In the genomic region with DNA sequence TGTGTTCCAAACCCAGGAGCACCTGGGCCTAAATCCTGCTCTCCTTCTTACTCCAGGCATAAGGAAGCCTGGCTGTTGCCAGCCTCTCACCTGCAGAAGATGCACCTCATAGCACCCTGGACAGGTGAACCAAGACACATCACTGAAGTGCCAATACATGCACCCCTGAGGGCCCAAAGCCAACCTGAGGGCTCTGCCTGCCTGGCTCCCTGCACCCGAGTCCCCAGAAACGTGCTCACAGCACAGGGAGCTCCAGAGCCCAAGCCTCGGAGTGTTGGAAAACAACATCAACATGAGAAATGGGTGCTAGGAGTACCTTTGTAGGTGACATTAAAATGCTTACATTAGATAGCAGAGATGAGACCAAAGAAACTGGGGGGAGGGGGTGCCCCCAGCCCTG, we compare ENCODE assay signal across 17 cellular contexts.
DNase-seq lines count a peak whose midpoint lies in the region; ATAC-seq, FAIRE-seq and TF ChIP-seq lines count a peak whose summit lies in the region.
"Had no signal": no experiment of that assay in that cellular context is flagged by ENCODE, and none has a peak within 500 bp of the region (broad histone marks: within the 10 kb centered on the region; RNA-seq: fewer than 3 reads in every experiment).

No MANE protein-coding gene starts in this region.

- TF ChIP-seq CTCF in HepG2 (CRISPR knock-in tag; IDR thresholded peaks at IDR 0.05) (no peak), right lobe of liver (IDR thresholded peaks at IDR 0.05) (no peak), stomach (IDR thresholded peaks at IDR 0.05) (no peak), Caco-2 (IDR thresholded peaks at IDR 0.05; ENCODE audit: insufficient read depth in 1 of 2, low read depth in 1 of 2, low read length in 1 of 2, severe bottlenecking in 1 of 2, unreplicated experiment in 1 of 2) (no peak)

- no peaks in the 10 kb centered on the region for H4K20me1 ChIP-seq in HepG2 (ENCODE audit: insufficient read depth, low read length)
- H4K20me1 ChIP-seq: BLaER1 had no signal

- H3K4me2 ChIP-seq in HepG2 (ENCODE audit: low read depth, low read length) = no peak overlapping the region
- H3K4me2 ChIP-seq: BLaER1 had no signal

- H3K9ac ChIP-seq in HepG2 (ENCODE audit: insufficient read depth, low read depth, low read length) = no peak overlapping the region
- H3K9ac ChIP-seq: BLaER1 had no signal

- no peak overlapping the region for H3K4me3 Mint-ChIP-seq in Caco-2 (ENCODE audit: unreplicated experiment)
- H3K4me3 Mint-ChIP-seq: CD14-positive monocyte; CD8-positive, alpha-beta T cell had no signal

- H3K9me3 ChIP-seq in HepG2 (ENCODE audit: low read length) = no peaks in the 10 kb centered on the region
- no peaks in the 10 kb centered on the region for H3K9me3 ChIP-seq in right lobe of liver
- H3K9me3 ChIP-seq in stomach = no peaks in the 10 kb centered on the region
- no peaks in the 10 kb centered on the region for H3K9me3 ChIP-seq in Caco-2
- H3K9me3 ChIP-seq: BLaER1, HAP-1 had no signal

- no peaks in the 10 kb centered on the region for H3K79me2 ChIP-seq in HepG2 (ENCODE audit: insufficient read depth, low read length)

- H3K27me3 ChIP-seq in HepG2 (ENCODE audit: control insufficient read depth in 1 of 2, insufficient read depth in 2 of 2, low read length in 2 of 2) (peaks cover 2 to 32% of the 10 kb centered on the region in 2 experiments; a peak in 3 of 5 replicates), right lobe of liver (no peaks in the 10 kb centered on the region), stomach (peaks cover 0 to 7% (median 0%) of the 10 kb centered on the region in 3 donors), Caco-2 (replicated peaks; ENCODE audit: control insufficient read depth, insufficient read depth, low read length) (no peaks in the 10 kb centered on the region; the same call in 1 of the 2 replicates)
- H3K27me3 ChIP-seq: BLaER1 had no signal

- intact Hi-C loops in HepG2 (cut with micrococcal nuclease; ENCODE audit: unreplicated experiment) = no loop called here
- intact Hi-C loops in right lobe of liver (cut with DNase I) = no loop called here
- intact Hi-C loops in stomach (cut with DNase I; ENCODE audit: low total_unique reads) = no loop called here
- intact Hi-C loops in cardiac septum (cut with DNase I) = no loop called here
- intact Hi-C loops in Caco-2 (cut with micrococcal nuclease; ENCODE audit: unreplicated experiment) = no loop called here

- DNase-seq in HepG2 (ENCODE audit: low spot score) (no peak), right lobe of liver (no peak), islet precursor cell (peak; percentile 47), stomach (peak; percentile 21), hippocampal formation (lab: John Stamatoyannopoulos, UW) (no peak), cardiac septum (ENCODE audit: low spot score) (no peak), Caco-2 (no peak)
- DNase-seq: 8988T; CD8-positive, alpha-beta T cell; DMS 273 treated with DMSO at 0.1 percent for 48 hours; DND-41; EL had no signal

- FAIRE-seq in HepG2 (lab: Jason Lieb, UNC) = no peak
- FAIRE-seq: GM12878, GM19239 had no signal

- no peaks in the 10 kb centered on the region for H3K4me1 Mint-ChIP-seq in Caco-2 (ENCODE audit: low read depth, unreplicated experiment)

- H3K27ac ChIP-seq in HepG2 (ENCODE audit: extremely low read length, insufficient read depth, low read length) = no peak overlapping the region
- no peak overlapping the region for H3K27ac ChIP-seq in right lobe of liver
- no peak overlapping the region for H3K27ac ChIP-seq in stomach
- H3K27ac ChIP-seq: BLaER1 had no signal

- in situ Hi-C loops in HepG2 (cut with HindIII; ENCODE audit: extremely low pct_ligation_motif_present, low pct_unique_long_range_greater_than_20kb) = no loop called here

- H3K4me1 ChIP-seq in HepG2 (ENCODE audit: insufficient read depth, low read length) = no peaks in the 10 kb centered on the region
- no peaks in the 10 kb centered on the region for H3K4me1 ChIP-seq in right lobe of liver
- H3K4me1 ChIP-seq in stomach = peaks cover 0 to 5% (median 3%) of the 10 kb centered on the region in 4 donors
- H3K4me1 ChIP-seq in Caco-2 = peaks cover 4% of the 10 kb centered on the region; the same call in 1 of the 2 replicates
- H3K4me1 ChIP-seq: HAP-1 had no signal

- WGBS in HepG2 (ENCODE audit: low lambda C conversion rate) = 0% methylated on average over 3 of the region's 3 CpGs
- no CpG with 5 or more reads among the region's 3 CpGs for WGBS in right lobe of liver (ENCODE audit: insufficient coverage, low coverage, low lambda C conversion rate, missing lambda C conversion rate)
- WGBS in stomach, 5 donors = 73 to 80% (median 79%) methylated on average over 3 of the region's 3 CpGs; no CpG with 5 or more reads in 1 of the 5 donors

- no peak for TF ChIP-seq EP300 in HepG2 (IDR thresholded peaks at IDR 0.05; ENCODE audit: low read depth in 2 of 2, low read length in 2 of 2)
- no peak for TF ChIP-seq EP300 in HepG2 (CRISPR knock-in tag; IDR thresholded peaks at IDR 0.05; ENCODE audit: borderline replicate concordance)
- no peak for TF ChIP-seq EP300 in stomach (IDR thresholded peaks at IDR 0.05)

- no peak overlapping the region for H2AFZ ChIP-seq in HepG2 (ENCODE audit: low read length)

- POLR2A ChIA-PET in HepG2 (lab: Yijun Ruan, JAX) (no interaction called here), Caco-2 (lab: Charles Lee) (no interaction called here)

- peaks cover 8% of the 10 kb centered on the region for H3K27me3 Mint-ChIP-seq in Caco-2 (ENCODE audit: insufficient read depth, unreplicated experiment)

- no peaks in the 10 kb centered on the region for H3K9me3 Mint-ChIP-seq in Caco-2 (ENCODE audit: unreplicated experiment)
- H3K9me3 Mint-ChIP-seq: CD8-positive, alpha-beta T cell had no signal

- H3K4me3 ChIP-seq in HepG2 (replicated peaks in 1 of 3; ENCODE audit: insufficient read depth in 1 of 3, low read depth in 2 of 3, low read length in 3 of 3) (no peak overlapping the region), right lobe of liver (no peak overlapping the region), stomach (no peak overlapping the region), Caco-2 (ENCODE audit: low read depth, low read length) (no peak overlapping the region)
- H3K4me3 ChIP-seq: BLaER1, GM12878, HAP-1 had no signal

- BruUV-seq in HepG2 (replicated peaks; lab: Mats Ljungman, UMichigan) (no TSS peak), Caco-2 (replicated peaks; lab: Mats Ljungman, UMichigan) (no TSS peak)

- no peak for TF ChIP-seq POLR2A in HepG2 (IDR thresholded peaks at IDR 0.05; ENCODE audit: insufficient read depth in 1 of 2, low read depth in 2 of 2, low read length in 2 of 2)
- TF ChIP-seq POLR2A in right lobe of liver (IDR thresholded peaks at IDR 0.05) = no peak
- no peak for TF ChIP-seq POLR2A in stomach (IDR thresholded peaks at IDR 0.05)

- H3K27ac Mint-ChIP-seq in Caco-2 (ENCODE audit: unreplicated experiment) = no peak overlapping the region
- H3K27ac Mint-ChIP-seq: CD14-positive monocyte; CD8-positive, alpha-beta T cell had no signal

- no peaks in the 10 kb centered on the region for H3K36me3 ChIP-seq in HepG2 (replicated peaks in 1 of 2; ENCODE audit: control insufficient read depth in 1 of 2, insufficient read depth in 2 of 2, low read length in 2 of 2)
- no peaks in the 10 kb centered on the region for H3K36me3 ChIP-seq in right lobe of liver
- H3K36me3 ChIP-seq in stomach = no peaks in the 10 kb centered on the region
- no peaks in the 10 kb centered on the region for H3K36me3 ChIP-seq in Caco-2 (ENCODE audit: control insufficient read depth, insufficient read depth, low read length)
- H3K36me3 ChIP-seq: BLaER1, HAP-1 had no signal

- ATAC-seq in HepG2 (no peak), right lobe of liver (no peak)
- ATAC-seq: CD8-positive, alpha-beta T cell; GM12878 had no signal

- CTCF ChIA-PET in HepG2 (lab: Yijun Ruan, JAX; ENCODE audit: low intra/inter-chr PET ratio, low total read pairs) (no interaction called here), Caco-2 (lab: Charles Lee) (no interaction called here)

- no peak for TF ChIP-seq RAD21 in HepG2 (CRISPR knock-in tag; IDR thresholded peaks at IDR 0.05)

- H3K36me3 Mint-ChIP-seq in Caco-2 (ENCODE audit: insufficient read depth, unreplicated experiment) = no peaks in the 10 kb centered on the region
- H3K36me3 Mint-ChIP-seq: CD14-positive monocyte; CD8-positive, alpha-beta T cell had no signal

TF ChIP-seq in HepG2, 621 proteins besides CTCF, POLR2A, EP300 and RAD21 (continues in another document):
- TF ChIP-seq ZNF670 (CRISPR knock-in tag; IDR thresholded peaks at IDR 0.05; ENCODE audit: borderline replicate concordance) (no peak), MNT (IDR thresholded peaks at IDR 0.05) (peak; percentile 44; the same call in 1 of the 2 replicates)

Comparison
In these comparisons a context has a peak if more than half of its experiments do, and no peak if none do; other contexts are left out.
1. DNase-seq: peak in islet precursor cell (single experiment) and stomach (single experiment); none in HepG2 (single experiment), right lobe of liver (0 of 3), hippocampal formation (0 of 2), cardiac septum (single experiment) and Caco-2 (0 of 2).